ENCODE assay signal across 16 cellular contexts in genomic region chr5:75331-76320, GRCh38. TPM values are rescaled to one million over a fixed set of nuclear protein-coding genes. Genes with fewer than 3 reads are reported as not detected.
"Had no signal": no experiment of that assay in that cellular context is flagged by ENCODE, and none has a peak within 500 bp of the region (broad histone marks: within the 10 kb centered on the region; RNA-seq: fewer than 3 reads in every experiment).

No MANE protein-coding gene starts in this region.

- H3K36me3 ChIP-seq: esophagus squamous epithelium, left ventricle myocardium inferior, thoracic aorta had no signal

- H3K4me3 ChIP-seq: esophagus squamous epithelium, left ventricle myocardium inferior, thoracic aorta had no signal

- H3K9me3 ChIP-seq: esophagus squamous epithelium, left ventricle myocardium inferior, thoracic aorta had no signal

- H3K4me1 ChIP-seq: esophagus squamous epithelium, left ventricle myocardium inferior had no signal

- FAIRE-seq: endometrium, islet of Langerhans had no signal

- DNase-seq: activated B cell treated with CpG ODN at 0.5 μM for 24 hours; activated CD4-positive, alpha-beta T cell treated with anti-CD3 and anti-CD28 coated beads, Interleukin-2, amount 50 U/mL, for 1 hour; activated effector memory CD4-positive, alpha-beta T cell treated with anti-CD3 and anti-CD28 coated beads, Interleukin-2, amount 50 U/mL, for 16 hours; activated naive CD8-positive, alpha-beta T cell treated with anti-CD3 and anti-CD28 coated beads for 36 hours; activated T-cell treated with anti-CD3 and anti-CD28 coated beads, Interleukin-2, amount 50 U/mL, for 1 hour; anterior cingulate cortex; esophagus squamous epithelium; foreskin fibroblast; left ventricle myocardium inferior; mesenchymal stem cell; stimulated activated CD4-positive, alpha-beta T cell treated with anti-CD3 and anti-CD28 coated beads, Interleukin-15, amount 100 ng/mL, for 24 hours; stimulated activated CD4-positive, alpha-beta T cell treated with anti-CD3 and anti-CD28 coated beads, Interleukin-4, amount 100 ng/mL, for 24 hours had no signal

- H3K27ac ChIP-seq: esophagus squamous epithelium, left ventricle myocardium inferior, thoracic aorta had no signal

RNA-seq across cellular contexts. Expression of gene PLEKHG4B, which starts 16.3 kb away (rescaled TPM):
- total RNA-seq: activated B cell treated with CpG ODN at 0.5 μM for 24 hours; left ventricle myocardium inferior; natural killer cell treated with Interleukin-12 subunit alpha and Interleukin-12 subunit beta and Interleukin-15 and Interleukin-18, amount 100 ng/mL, for 72 hours had no signal
